ENCODE assay signal across 26 cellular contexts in the genomic region with DNA sequence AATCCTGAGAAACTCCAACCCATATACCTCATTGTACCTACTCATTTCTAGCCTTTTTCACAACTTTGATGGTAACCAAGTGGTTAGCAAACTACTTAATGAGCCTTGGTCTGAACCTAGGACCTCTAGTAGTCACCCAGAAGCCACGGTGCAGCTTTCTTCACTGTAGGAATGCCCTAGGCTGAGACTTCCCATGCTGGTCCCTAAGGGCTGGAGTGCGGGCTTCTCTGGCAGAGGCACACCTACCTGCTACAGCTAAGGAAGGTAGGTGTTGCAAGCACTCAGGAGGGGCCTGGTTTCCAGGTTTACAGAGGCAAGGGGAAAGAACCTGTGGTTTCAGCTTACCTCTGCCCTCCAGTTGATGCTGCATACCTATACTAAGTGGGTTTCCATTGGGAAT.
"Had no signal": no experiment of that assay in that cellular context is flagged by ENCODE, and none has a peak within 500 bp of the region (broad histone marks: within the 10 kb centered on the region; RNA-seq: fewer than 3 reads in every experiment).

No MANE protein-coding gene starts in this region.

- H3K4me3 Mint-ChIP-seq: activated CD4-positive, alpha-beta T cell treated with anti-CD3 and anti-CD28 coated beads, Interleukin-2, amount 10 ng/mL, durations not matched to agents 24 days and 14 days; activated CD8-positive, alpha-beta T cell treated with anti-CD3 and anti-CD28 coated beads for 36 hours; activated naive CD4-positive, alpha-beta T cell treated with anti-CD3 and anti-CD28 coated beads for 36 hours; activated T-cell treated with anti-CD3 and anti-CD28 coated beads, Interleukin-2, amount 50 U/mL, for 4 hours; activated T-helper 1 cell treated with anti-CD3 and anti-CD28 coated beads, Interleukin-12 subunit alpha, Interleukin-12 subunit beta, Interleukin-2, Interleukin-4 antibody, amounts not matched to agents 30 ng/mL and 10 ng/mL and 1 ng/mL, durations not matched to agents 14 hours and 24 hours and 36 hours had no signal

- H3K9me3 Mint-ChIP-seq: activated CD4-positive, alpha-beta T cell treated with anti-CD3 and anti-CD28 coated beads, Interleukin-2, amount 10 ng/mL, durations not matched to agents 24 days and 14 days; activated CD8-positive, alpha-beta T cell treated with anti-CD3 and anti-CD28 coated beads for 36 hours; activated naive CD4-positive, alpha-beta T cell treated with anti-CD3 and anti-CD28 coated beads for 36 hours; activated naive CD4-positive, alpha-beta T cell treated with anti-CD3 and anti-CD28 coated beads, Interleukin-2, amount 50 U/mL, for 72 hours; activated T-cell treated with anti-CD3 and anti-CD28 coated beads, Interleukin-2, amount 50 U/mL, for 4 hours; activated T-helper 1 cell treated with anti-CD3 and anti-CD28 coated beads, Interleukin-12 subunit alpha, Interleukin-12 subunit beta, Interleukin-2, Interleukin-4 antibody, amounts not matched to agents 30 ng/mL and 10 ng/mL and 1 ng/mL, durations not matched to agents 14 hours and 24 hours and 36 hours had no signal

- ATAC-seq: activated CD8-positive, alpha-beta T cell treated with anti-CD3 and anti-CD28 coated beads for 36 hours; activated naive CD4-positive, alpha-beta T cell treated with anti-CD3 and anti-CD28 coated beads, Interleukin-2, amount 50 U/mL, for 72 hours; activated T-cell treated with anti-CD3 and anti-CD28 coated beads, Interleukin-2, amount 50 U/mL, for 4 hours; body of pancreas; Right ventricle myocardium inferior had no signal

- DNase-seq: activated CD4-positive, alpha-beta T cell treated with anti-CD3 and anti-CD28 coated beads, Interleukin-2, amount 10 ng/mL, durations not matched to agents 24 days and 14 days; activated CD4-positive, alpha-beta T cell treated with anti-CD3 and anti-CD28 coated beads, Interleukin-2, amount 50 U/mL, for 4 hours; activated CD8-positive, alpha-beta T cell treated with anti-CD3 and anti-CD28 coated beads for 36 hours; activated gamma-delta T cell treated with Interleukin-2 at 50 U/mL for 16 hours; activated naive CD4-positive, alpha-beta T cell treated with anti-CD3 and anti-CD28 coated beads for 36 hours; activated T-cell treated with anti-CD3 and anti-CD28 coated beads for 4 hours; activated T-cell treated with anti-CD3 and anti-CD28 coated beads, Interleukin-2, amount 50 U/mL, for 4 hours; body of pancreas; Kasumi-1; KG1; MG63; NCI-H1092; NCI-H1436 treated with DMSO at 0.1 percent for 48 hours; NCI-H1694 treated with DMSO at 0.1 percent for 48 hours; NCI-H2029; NCI-H345; NCI-H524 treated with DMSO at 0.1 percent for 48 hours; PC-9; SW 1271; T-helper 1 cell had no signal

- H3K4me3 ChIP-seq: adrenal gland, body of pancreas, breast epithelium, MG63, PC-9 had no signal

- H3K27ac ChIP-seq: adrenal gland, body of pancreas, breast epithelium, PC-9, RWPE1 had no signal

- H3K4me1 Mint-ChIP-seq: activated CD4-positive, alpha-beta T cell treated with anti-CD3 and anti-CD28 coated beads, Interleukin-2, amount 10 ng/mL, durations not matched to agents 24 days and 14 days had no signal

- H3K27ac Mint-ChIP-seq: activated CD4-positive, alpha-beta T cell treated with anti-CD3 and anti-CD28 coated beads, Interleukin-2, amount 10 ng/mL, durations not matched to agents 24 days and 14 days; activated CD8-positive, alpha-beta T cell treated with anti-CD3 and anti-CD28 coated beads for 36 hours; activated naive CD4-positive, alpha-beta T cell treated with anti-CD3 and anti-CD28 coated beads for 36 hours; activated T-helper 1 cell treated with anti-CD3 and anti-CD28 coated beads, Interleukin-12 subunit alpha, Interleukin-12 subunit beta, Interleukin-2, Interleukin-4 antibody, amounts not matched to agents 30 ng/mL and 10 ng/mL and 1 ng/mL, durations not matched to agents 14 hours and 24 hours and 36 hours had no signal

- H3K27me3 Mint-ChIP-seq: activated CD4-positive, alpha-beta T cell treated with anti-CD3 and anti-CD28 coated beads, Interleukin-2, amount 10 ng/mL, durations not matched to agents 24 days and 14 days; activated CD8-positive, alpha-beta T cell treated with anti-CD3 and anti-CD28 coated beads for 36 hours had no signal
